ENCODE assay signal across 1 cellular context in the genomic region with DNA sequence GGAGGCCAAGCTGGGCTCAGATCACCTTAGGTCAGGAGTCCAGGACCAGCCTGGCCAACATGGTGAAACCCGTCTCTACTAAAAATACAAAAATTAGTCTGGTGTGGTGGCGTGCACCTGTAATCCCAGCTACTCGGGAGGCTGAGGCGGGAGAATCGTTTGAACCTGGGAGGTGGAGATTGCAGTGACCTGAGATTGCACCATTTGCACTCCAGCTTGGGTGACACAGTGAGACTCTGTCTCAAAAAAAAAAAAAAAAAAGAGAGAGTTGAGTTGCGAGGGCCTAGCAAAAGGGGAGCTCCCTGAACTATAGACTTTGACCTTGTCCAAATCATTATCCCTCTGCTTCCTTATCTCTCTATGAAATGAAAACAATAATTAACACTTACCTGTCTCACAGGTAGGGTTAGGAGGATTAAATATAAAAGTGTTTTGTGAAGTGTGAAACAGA.
TF ChIP-seq lines count a peak whose summit lies in the region.
"Not testable (repeated sequence)": the region's sequence is repeated elsewhere in the genome, so short reads cannot be mapped to it uniquely, and the experiment has no call there.

No MANE protein-coding gene starts in this region.

TF ChIP-seq in HepG2, 621 proteins besides CTCF, POLR2A, EP300 and RAD21 (continued from another document and continues in another):
- TF ChIP-seq, protein P1, sequence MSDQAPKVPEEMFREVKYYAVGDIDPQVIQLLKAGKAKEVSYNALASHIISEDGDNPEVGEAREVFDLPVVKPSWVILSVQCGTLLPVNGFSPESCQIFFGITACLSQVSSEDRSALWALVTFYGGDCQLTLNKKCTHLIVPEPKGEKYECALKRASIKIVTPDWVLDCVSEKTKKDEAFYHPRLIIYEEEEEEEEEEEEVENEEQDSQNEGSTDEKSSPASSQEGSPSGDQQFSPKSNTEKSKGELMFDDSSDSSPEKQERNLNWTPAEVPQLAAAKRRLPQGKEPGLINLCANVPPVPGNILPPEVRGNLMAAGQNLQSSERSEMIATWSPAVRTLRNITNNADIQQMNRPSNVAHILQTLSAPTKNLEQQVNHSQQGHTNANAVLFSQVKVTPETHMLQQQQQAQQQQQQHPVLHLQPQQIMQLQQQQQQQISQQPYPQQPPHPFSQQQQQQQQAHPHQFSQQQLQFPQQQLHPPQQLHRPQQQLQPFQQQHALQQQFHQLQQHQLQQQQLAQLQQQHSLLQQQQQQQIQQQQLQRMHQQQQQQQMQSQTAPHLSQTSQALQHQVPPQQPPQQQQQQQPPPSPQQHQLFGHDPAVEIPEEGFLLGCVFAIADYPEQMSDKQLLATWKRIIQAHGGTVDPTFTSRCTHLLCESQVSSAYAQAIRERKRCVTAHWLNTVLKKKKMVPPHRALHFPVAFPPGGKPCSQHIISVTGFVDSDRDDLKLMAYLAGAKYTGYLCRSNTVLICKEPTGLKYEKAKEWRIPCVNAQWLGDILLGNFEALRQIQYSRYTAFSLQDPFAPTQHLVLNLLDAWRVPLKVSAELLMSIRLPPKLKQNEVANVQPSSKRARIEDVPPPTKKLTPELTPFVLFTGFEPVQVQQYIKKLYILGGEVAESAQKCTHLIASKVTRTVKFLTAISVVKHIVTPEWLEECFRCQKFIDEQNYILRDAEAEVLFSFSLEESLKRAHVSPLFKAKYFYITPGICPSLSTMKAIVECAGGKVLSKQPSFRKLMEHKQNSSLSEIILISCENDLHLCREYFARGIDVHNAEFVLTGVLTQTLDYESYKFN (CRISPR knock-in tag; conservative IDR thresholded peaks at IDR 0.05), result peak; percentile 94
- TF ChIP-seq, protein P2, sequence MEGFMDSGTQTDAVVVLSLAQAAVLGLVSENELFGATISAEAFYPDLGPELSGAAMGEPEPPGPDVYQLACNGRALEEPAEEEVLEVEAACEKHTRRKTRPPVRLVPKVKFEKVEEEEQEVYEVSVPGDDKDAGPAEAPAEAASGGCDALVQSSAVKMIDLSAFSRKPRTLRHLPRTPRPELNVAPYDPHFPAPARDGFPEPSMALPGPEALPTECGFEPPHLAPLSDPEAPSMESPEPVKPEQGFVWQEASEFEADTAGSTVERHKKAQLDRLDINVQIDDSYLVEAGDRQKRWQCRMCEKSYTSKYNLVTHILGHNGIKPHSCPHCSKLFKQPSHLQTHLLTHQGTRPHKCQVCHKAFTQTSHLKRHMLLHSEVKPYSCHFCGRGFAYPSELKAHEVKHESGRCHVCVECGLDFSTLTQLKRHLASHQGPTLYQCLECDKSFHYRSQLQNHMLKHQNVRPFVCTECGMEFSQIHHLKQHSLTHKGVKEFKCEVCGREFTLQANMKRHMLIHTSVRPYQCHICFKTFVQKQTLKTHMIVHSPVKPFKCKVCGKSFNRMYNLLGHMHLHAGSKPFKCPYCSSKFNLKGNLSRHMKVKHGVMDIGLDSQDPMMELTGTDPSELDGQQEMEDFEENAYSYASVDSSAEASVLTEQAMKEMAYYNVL (CRISPR knock-in tag; IDR thresholded peaks at IDR 0.05; ENCODE audit: borderline replicate concordance), result peak; percentile 38; the same call in 1 of the 2 replicates
- TF ChIP-seq, protein P3, sequence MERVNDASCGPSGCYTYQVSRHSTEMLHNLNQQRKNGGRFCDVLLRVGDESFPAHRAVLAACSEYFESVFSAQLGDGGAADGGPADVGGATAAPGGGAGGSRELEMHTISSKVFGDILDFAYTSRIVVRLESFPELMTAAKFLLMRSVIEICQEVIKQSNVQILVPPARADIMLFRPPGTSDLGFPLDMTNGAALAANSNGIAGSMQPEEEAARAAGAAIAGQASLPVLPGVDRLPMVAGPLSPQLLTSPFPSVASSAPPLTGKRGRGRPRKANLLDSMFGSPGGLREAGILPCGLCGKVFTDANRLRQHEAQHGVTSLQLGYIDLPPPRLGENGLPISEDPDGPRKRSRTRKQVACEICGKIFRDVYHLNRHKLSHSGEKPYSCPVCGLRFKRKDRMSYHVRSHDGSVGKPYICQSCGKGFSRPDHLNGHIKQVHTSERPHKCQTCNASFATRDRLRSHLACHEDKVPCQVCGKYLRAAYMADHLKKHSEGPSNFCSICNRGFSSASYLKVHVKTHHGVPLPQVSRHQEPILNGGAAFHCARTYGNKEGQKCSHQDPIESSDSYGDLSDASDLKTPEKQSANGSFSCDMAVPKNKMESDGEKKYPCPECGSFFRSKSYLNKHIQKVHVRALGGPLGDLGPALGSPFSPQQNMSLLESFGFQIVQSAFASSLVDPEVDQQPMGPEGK (CRISPR knock-in tag; IDR thresholded peaks at IDR 0.05), result peak; percentile 7; the same call in 1 of the 2 replicates
- not testable (repeated sequence) for TF ChIP-seq TCF12, LCORL, NONO, SOX13 (IDR thresholded peaks at IDR 0.05)
- TF ChIP-seq TCF12 (CRISPR knock-in tag; IDR thresholded peaks at IDR 0.05) (peak; percentile 81; the same call in 1 of the 2 replicates), ZMYM2 (CRISPR knock-in tag; IDR thresholded peaks at IDR 0.05) (peak; percentile 99), ZMYM3 (CRISPR knock-in tag; IDR thresholded peaks at IDR 0.05) (peak; percentile 100), LCORL (CRISPR knock-in tag; IDR thresholded peaks at IDR 0.05) (peak; percentile 45; the same call in 1 of the 2 replicates), MED1 (CRISPR knock-in tag; IDR thresholded peaks at IDR 0.05) (peak; percentile 71), RXRA (CRISPR knock-in tag; IDR thresholded peaks at IDR 0.05) (peak; percentile 70), BRD4 (CRISPR knock-in tag; IDR thresholded peaks at IDR 0.05) (peak; percentile 47), SNAPC2 (CRISPR knock-in tag; IDR thresholded peaks at IDR 0.05) (peak; percentile 39; the same call in 1 of the 2 replicates), HNF4G (IDR thresholded peaks at IDR 0.05; ENCODE audit: borderline replicate concordance, low read depth, low read length) (peak; percentile 91), HNF4G (CRISPR knock-in tag; IDR thresholded peaks at IDR 0.05; ENCODE audit: borderline replicate concordance, low read depth) (peak; percentile 54; the same call in 1 of the 2 replicates), FOSL2 (CRISPR knock-in tag; IDR thresholded peaks at IDR 0.05) (peak; percentile 66), TBX3 (IDR thresholded peaks at IDR 0.05; ENCODE audit: borderline replicate concordance) (peak; percentile 83; the same call in 1 of the 2 replicates), KDM1A (CRISPR knock-in tag; IDR thresholded peaks at IDR 0.05) (peak; percentile 99), NCOA2 (CRISPR knock-in tag; IDR thresholded peaks at IDR 0.05) (peak; percentile 81; the same call in 1 of the 2 replicates), ZNF629 (CRISPR knock-in tag; conservative IDR thresholded peaks at IDR 0.05) (peak; percentile 55), KDM3A (CRISPR knock-in tag; IDR thresholded peaks at IDR 0.05; ENCODE audit: low read depth) (peak; percentile 58; the same call in 1 of the 2 replicates), ZNF652 (CRISPR knock-in tag; IDR thresholded peaks at IDR 0.05; ENCODE audit: borderline replicate concordance, low read depth) (peak; percentile 95), ATF1 (CRISPR knock-in tag; IDR thresholded peaks at IDR 0.05) (0 out of 2 replicates have a peak, but pooled peaks have one; percentile 30), NONO (CRISPR knock-in tag; conservative IDR thresholded peaks at IDR 0.05) (peak; percentile 65), SIX1 (CRISPR knock-in tag; IDR thresholded peaks at IDR 0.05; ENCODE audit: borderline replicate concordance) (peak; percentile 42; the same call in 1 of the 2 replicates), SOX13 (CRISPR knock-in tag; conservative IDR thresholded peaks at IDR 0.05 in 1 of 2, IDR thresholded peaks at IDR 0.05 in 1 of 2) (peak in 1 of 2 experiments; percentile 60; a peak in 2 of 4 replicates), FOXP1 (IDR thresholded peaks at IDR 0.05) (peak; percentile 40; the same call in 1 of the 2 replicates), FOXP1 (CRISPR knock-in tag; IDR thresholded peaks at IDR 0.05) (peak; percentile 30; the same call in 1 of the 2 replicates), GATA4 (IDR thresholded peaks at IDR 0.05; ENCODE audit: borderline replicate concordance, low read depth) (peak; percentile 62; the same call in 1 of the 2 replicates), ZFP82 (CRISPR knock-in tag; IDR thresholded peaks at IDR 0.05; ENCODE audit: borderline replicate concordance) (peak; percentile 65; the same call in 1 of the 2 replicates), SIX4 (CRISPR knock-in tag; IDR thresholded peaks at IDR 0.05) (peak; percentile 26; the same call in 1 of the 2 replicates), ZNF205 (CRISPR knock-in tag; IDR thresholded peaks at IDR 0.05) (0 out of 2 replicates have a peak, but pooled peaks have one; percentile 13)
- TF ChIP-seq, protein P4, sequence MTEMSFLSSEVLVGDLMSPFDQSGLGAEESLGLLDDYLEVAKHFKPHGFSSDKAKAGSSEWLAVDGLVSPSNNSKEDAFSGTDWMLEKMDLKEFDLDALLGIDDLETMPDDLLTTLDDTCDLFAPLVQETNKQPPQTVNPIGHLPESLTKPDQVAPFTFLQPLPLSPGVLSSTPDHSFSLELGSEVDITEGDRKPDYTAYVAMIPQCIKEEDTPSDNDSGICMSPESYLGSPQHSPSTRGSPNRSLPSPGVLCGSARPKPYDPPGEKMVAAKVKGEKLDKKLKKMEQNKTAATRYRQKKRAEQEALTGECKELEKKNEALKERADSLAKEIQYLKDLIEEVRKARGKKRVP (CRISPR knock-in tag; IDR thresholded peaks at IDR 0.05), result peak in 1 of 2 experiments; percentile 88; a peak in 2 of 4 replicates
- TF ChIP-seq, protein P5, sequence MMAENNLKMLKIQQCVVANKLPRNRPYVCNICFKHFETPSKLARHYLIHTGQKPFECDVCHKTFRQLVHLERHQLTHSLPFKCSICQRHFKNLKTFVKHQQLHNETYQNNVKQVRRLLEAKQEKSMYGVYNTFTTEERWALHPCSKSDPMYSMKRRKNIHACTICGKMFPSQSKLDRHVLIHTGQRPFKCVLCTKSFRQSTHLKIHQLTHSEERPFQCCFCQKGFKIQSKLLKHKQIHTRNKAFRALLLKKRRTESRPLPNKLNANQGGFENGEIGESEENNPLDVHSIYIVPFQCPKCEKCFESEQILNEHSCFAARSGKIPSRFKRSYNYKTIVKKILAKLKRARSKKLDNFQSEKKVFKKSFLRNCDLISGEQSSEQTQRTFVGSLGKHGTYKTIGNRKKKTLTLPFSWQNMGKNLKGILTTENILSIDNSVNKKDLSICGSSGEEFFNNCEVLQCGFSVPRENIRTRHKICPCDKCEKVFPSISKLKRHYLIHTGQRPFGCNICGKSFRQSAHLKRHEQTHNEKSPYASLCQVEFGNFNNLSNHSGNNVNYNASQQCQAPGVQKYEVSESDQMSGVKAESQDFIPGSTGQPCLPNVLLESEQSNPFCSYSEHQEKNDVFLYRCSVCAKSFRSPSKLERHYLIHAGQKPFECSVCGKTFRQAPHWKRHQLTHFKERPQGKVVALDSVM (CRISPR knock-in tag; IDR thresholded peaks at IDR 0.05), result peak; percentile 82
- TF ChIP-seq, protein P6, sequence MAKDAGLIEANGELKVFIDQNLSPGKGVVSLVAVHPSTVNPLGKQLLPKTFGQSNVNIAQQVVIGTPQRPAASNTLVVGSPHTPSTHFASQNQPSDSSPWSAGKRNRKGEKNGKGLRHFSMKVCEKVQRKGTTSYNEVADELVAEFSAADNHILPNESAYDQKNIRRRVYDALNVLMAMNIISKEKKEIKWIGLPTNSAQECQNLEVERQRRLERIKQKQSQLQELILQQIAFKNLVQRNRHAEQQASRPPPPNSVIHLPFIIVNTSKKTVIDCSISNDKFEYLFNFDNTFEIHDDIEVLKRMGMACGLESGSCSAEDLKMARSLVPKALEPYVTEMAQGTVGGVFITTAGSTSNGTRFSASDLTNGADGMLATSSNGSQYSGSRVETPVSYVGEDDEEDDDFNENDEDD (CRISPR knock-in tag; IDR thresholded peaks at IDR 0.05; ENCODE audit: borderline replicate concordance), result peak; percentile 77; the same call in 1 of the 2 replicates
- TF ChIP-seq, protein P7, sequence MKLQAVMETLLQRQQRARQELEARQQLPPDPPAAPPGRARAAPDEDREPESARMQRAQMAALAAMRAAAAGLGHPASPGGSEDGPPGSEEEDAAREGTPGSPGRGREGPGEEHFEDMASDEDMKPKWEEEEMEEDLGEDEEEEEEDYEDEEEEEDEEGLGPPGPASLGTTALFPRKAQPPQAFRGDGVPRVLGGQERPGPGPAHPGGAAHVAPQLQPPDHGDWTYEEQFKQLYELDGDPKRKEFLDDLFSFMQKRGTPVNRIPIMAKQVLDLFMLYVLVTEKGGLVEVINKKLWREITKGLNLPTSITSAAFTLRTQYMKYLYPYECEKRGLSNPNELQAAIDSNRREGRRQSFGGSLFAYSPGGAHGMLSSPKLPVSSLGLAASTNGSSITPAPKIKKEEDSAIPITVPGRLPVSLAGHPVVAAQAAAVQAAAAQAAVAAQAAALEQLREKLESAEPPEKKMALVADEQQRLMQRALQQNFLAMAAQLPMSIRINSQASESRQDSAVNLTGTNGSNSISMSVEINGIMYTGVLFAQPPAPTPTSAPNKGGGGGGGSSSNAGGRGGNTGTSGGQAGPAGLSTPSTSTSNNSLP (IDR thresholded peaks at IDR 0.05; ENCODE audit: low read depth, low read length), result peak; percentile 88
- TF ChIP-seq, protein P8, sequence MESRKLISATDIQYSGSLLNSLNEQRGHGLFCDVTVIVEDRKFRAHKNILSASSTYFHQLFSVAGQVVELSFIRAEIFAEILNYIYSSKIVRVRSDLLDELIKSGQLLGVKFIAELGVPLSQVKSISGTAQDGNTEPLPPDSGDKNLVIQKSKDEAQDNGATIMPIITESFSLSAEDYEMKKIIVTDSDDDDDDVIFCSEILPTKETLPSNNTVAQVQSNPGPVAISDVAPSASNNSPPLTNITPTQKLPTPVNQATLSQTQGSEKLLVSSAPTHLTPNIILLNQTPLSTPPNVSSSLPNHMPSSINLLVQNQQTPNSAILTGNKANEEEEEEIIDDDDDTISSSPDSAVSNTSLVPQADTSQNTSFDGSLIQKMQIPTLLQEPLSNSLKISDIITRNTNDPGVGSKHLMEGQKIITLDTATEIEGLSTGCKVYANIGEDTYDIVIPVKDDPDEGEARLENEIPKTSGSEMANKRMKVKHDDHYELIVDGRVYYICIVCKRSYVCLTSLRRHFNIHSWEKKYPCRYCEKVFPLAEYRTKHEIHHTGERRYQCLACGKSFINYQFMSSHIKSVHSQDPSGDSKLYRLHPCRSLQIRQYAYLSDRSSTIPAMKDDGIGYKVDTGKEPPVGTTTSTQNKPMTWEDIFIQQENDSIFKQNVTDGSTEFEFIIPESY (CRISPR knock-in tag; IDR thresholded peaks at IDR 0.05), result peak; percentile 76; the same call in 1 of the 2 replicates
